Comparison of ENCODE assay signal across 8 cellular contexts in the genomic region with DNA sequence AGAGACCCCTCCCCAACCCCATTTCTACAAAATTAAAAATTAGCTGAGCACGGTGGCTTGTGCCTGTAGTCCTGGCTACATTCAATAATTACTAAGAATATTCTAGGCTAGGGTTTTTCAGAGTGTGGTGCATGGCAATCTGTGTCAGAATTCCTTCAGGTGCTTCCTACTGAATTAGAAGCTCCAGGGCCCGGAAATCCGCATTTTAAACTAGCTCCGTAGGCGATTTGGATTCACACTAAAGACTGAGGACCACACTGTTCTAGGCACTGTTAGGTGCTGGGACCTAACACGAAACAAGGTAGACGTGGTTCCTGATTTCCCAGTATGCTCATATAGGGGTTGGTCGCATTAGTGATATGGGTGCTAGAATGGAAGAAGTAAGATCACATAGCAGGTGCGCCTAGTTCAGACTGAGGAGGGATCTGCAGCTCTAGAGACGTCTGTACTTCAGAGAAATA. TPM values are rescaled to one million over a fixed set of nuclear protein-coding genes. Genes with fewer than 3 reads are reported as not detected.
DNase-seq lines count a peak whose midpoint lies in the region; ATAC-seq and TF ChIP-seq lines count a peak whose summit lies in the region.

No MANE protein-coding gene starts in this region.

- in situ Hi-C loops in ACHN (cut with HindIII; ENCODE audit: low pct_ligation_motif_present, low pct_unique_long_range_greater_than_20kb, low sequenced_read_pairs) = no loop called here

- peaks cover 25% of the 10 kb centered on the region for H3K36me3 ChIP-seq in A673 (ENCODE audit: insufficient read depth, low read length, poor library complexity, severe bottlenecking)
- H3K36me3 ChIP-seq in PC-9 (ENCODE audit: low read depth) = no peaks in the 10 kb centered on the region
- H3K36me3 ChIP-seq in esophagus squamous epithelium = peaks cover 6 to 33% (median 24%) of the 10 kb centered on the region in 3 donors

- no peaks in the 10 kb centered on the region for H4K20me1 ChIP-seq in PC-9 (ENCODE audit: insufficient read depth)

- no peaks in the 10 kb centered on the region for H3K79me2 ChIP-seq in PC-9 (ENCODE audit: low read depth)

- H3K27me3 ChIP-seq in A673 (replicated peaks; ENCODE audit: insufficient read depth, low read depth, low read length, poor library complexity) = no peaks in the 10 kb centered on the region
- no peaks in the 10 kb centered on the region for H3K27me3 ChIP-seq in PC-9 (ENCODE audit: insufficient read depth, low read depth)
- H3K27me3 ChIP-seq in esophagus squamous epithelium = no peaks in the 10 kb centered on the region

- CTCF ChIA-PET in A673 (lab: Charles Lee) (interaction anchor here (0.9 kb wide), 1 partner anchor 39 kb away, joined by 3 read pairs; no protein-coding TSS in a partner anchor), PC-9 (lab: Charles Lee) (no interaction called here)

- 7 to 13% methylated on average over 8 to 10 of the region's 10 CpGs for WGBS in esophagus squamous epithelium, 2 donors

- H3K4me2 ChIP-seq in PC-9 = peak overlapping the region; percentile 100

- no TSS peak for BruUV-seq in A673 (replicated peaks; lab: Mats Ljungman, UMichigan)
- TSS peak; percentile 66 for BruUV-seq in PC-9 (replicated peaks; lab: Mats Ljungman, UMichigan)

- peak; percentile 28 for ATAC-seq in GM19397 (IDR thresholded peaks at IDR 0.05; ENCODE audit: unreplicated experiment)
- ATAC-seq in HG03432 (IDR thresholded peaks at IDR 0.05; ENCODE audit: unreplicated experiment) = no peak

- no peaks in the 10 kb centered on the region for H3K9me2 ChIP-seq in PC-9 (ENCODE audit: insufficient read depth)

- H3K9me3 ChIP-seq in A673 (ENCODE audit: low read depth, low read length, poor library complexity, severe bottlenecking) (no peaks in the 10 kb centered on the region), PC-9 (ENCODE audit: insufficient read depth, low read depth) (no peaks in the 10 kb centered on the region), esophagus squamous epithelium (no peaks in the 10 kb centered on the region)

- POLR2A ChIA-PET in A673 (lab: Charles Lee; ENCODE audit: low non-redundant PET) (interaction anchor here (0.6 kb wide), 1 partner anchor 32 kb away, joined by 3 read pairs; no protein-coding TSS in a partner anchor), PC-9 (lab: Charles Lee; ENCODE audit: unreplicated experiment) (interaction anchor here (0.6 to 0.7 kb wide), 5 partner anchors 13 to 437 kb away, joined by 3 to 14 read pairs (median 5); a partner anchor contains a TSS)

- peaks cover 14% of the 10 kb centered on the region; the same call in 1 of the 2 replicates for H3F3A ChIP-seq in PC-9 (ENCODE audit: insufficient read depth, low read depth)

- TF ChIP-seq CTCF in A673 (conservative IDR thresholded peaks at IDR 0.05; ENCODE audit: low read depth, low read length) = no peak
- no peak for TF ChIP-seq CTCF in PC-9 (conservative IDR thresholded peaks at IDR 0.05)
- TF ChIP-seq CTCF in esophagus squamous epithelium (IDR thresholded peaks at IDR 0.05) = no peak
- TF ChIP-seq CTCF in retinal pigment epithelial cell (conservative IDR thresholded peaks at IDR 0.05; ENCODE audit: low read depth, low read length) = no peak

- H3K4me1 ChIP-seq in A673 (ENCODE audit: insufficient read depth, low read length, poor library complexity, severe bottlenecking) (peaks cover 15% of the 10 kb centered on the region), PC-9 (replicated peaks; ENCODE audit: insufficient read depth) (peaks cover 18% of the 10 kb centered on the region), esophagus squamous epithelium (peaks cover 12 to 34% (median 14%) of the 10 kb centered on the region in 3 donors)

- intact Hi-C loops in A673 (cut with micrococcal nuclease; ENCODE audit: unreplicated experiment) (no loop called here), PC-9 (cut with micrococcal nuclease; ENCODE audit: unreplicated experiment) (loop anchor here (1.0 to 2.0 kb wide), 3 partner anchors 29 to 73 kb away; a partner anchor contains a TSS), esophagus squamous epithelium (cut with DNase I) (no loop called here), posterior cingulate gyrus (cut with DNase I) (loop anchor here (2.0 kb wide), 1 partner anchor 27 kb away; a partner anchor contains a TSS)

- H3K27ac ChIP-seq in A673 (ENCODE audit: low read depth, low read length, poor library complexity, severe bottlenecking) (peak overlapping the region; percentile 78), PC-9 (peak overlapping the region; percentile 40), esophagus squamous epithelium (peak overlapping the region; percentile 93 to 99 (median 97))

- DNase-seq in A673 (ENCODE audit: low spot score) (no peak), PC-9 (no peak), esophagus squamous epithelium (lab: John Stamatoyannopoulos, UW) (no peak), retinal pigment epithelial cell (ENCODE audit: low read depth) (no peak), ACHN (no peak), posterior cingulate gyrus (no peak)

- H3K4me3 ChIP-seq in A673 (ENCODE audit: low read depth, low read length, poor library complexity, severe bottlenecking) (peak overlapping the region; percentile 75), PC-9 (peak overlapping the region; percentile 78), esophagus squamous epithelium (peak overlapping the region; percentile 70 to 83 (median 73)), retinal pigment epithelial cell (ENCODE audit: low read length) (peak overlapping the region; percentile 79)

- H2AFZ ChIP-seq in PC-9 = peak overlapping the region; percentile 80

- no peak for TF ChIP-seq POLR2A in esophagus squamous epithelium (IDR thresholded peaks at IDR 0.05)

RNA-seq across cellular contexts. Expression of a gene that starts 0.6 kb away (rescaled TPM):
- total RNA-seq in A673 (2021) (20.0 and 23.7 TPM in 2 replicates), PC-9 (2021) (24.6 and 39.4 TPM in 2 replicates), esophagus squamous epithelium (10 to 100 TPM; 34.6 to 49.9 (median 43.6) TPM)

RNA-seq across cellular contexts. Expression of a gene that starts 12.7 kb away (rescaled TPM):
- total RNA-seq in A673 (2021) (87.7 and 101 TPM in 2 replicates), PC-9 (2021) (33.7 and 41.4 TPM in 2 replicates), esophagus squamous epithelium (10 to 100 TPM; 22.1 to 45.3 (median 31.6) TPM)

RNA-seq across cellular contexts. Expression of a gene that starts 23.4 kb away (rescaled TPM):
- 50.0 and 55.6 TPM in 2 replicates for total RNA-seq in A673 (2021)
- total RNA-seq in PC-9 (2021) = 56.0 and 64.5 TPM in 2 replicates
- total RNA-seq in esophagus squamous epithelium = 10 to 100 TPM; 37.8 to 55.1 (median 45.2) TPM

RNA-seq across cellular contexts. Expression of a gene that starts 23.6 kb away (rescaled TPM):
- total RNA-seq in A673 (2021) (30.6 and 39.1 TPM in 2 replicates), PC-9 (2021) (62.2 and 65.1 TPM in 2 replicates), esophagus squamous epithelium (10 to 100 TPM; 10.2 to 54.9 (median 27.6) TPM)

RNA-seq across cellular contexts. Expression of a gene that starts 27.9 kb away (rescaled TPM):
- total RNA-seq in A673 (2021) = 53.1 and 59.0 TPM in 2 replicates
- total RNA-seq in PC-9 (2021) = 77.0 and 84.4 TPM in 2 replicates
- 10 to 100 TPM; 31.0 to 58.7 (median 41.8) TPM for total RNA-seq in esophagus squamous epithelium

Comparison
In these comparisons a context has a peak if more than half of its experiments do, and no peak if none do; other contexts are left out.
1. H3K27ac ChIP-seq: peak in every context shown above with its lines; median percentile 97 in esophagus squamous epithelium; 78 in A673; 40 in PC-9.
2. intact Hi-C loops: an anchor here in PC-9 (1.0 to 2.0 kb wide) and posterior cingulate gyrus (2.0 kb wide); none called in A673 and esophagus squamous epithelium.